ENCODE assay signal across 9 cellular contexts in genomic region chr10:103452714-103453230, GRCh38. TPM values are rescaled to one million over a fixed set of nuclear protein-coding genes. Genes with fewer than 3 reads are reported as not detected.
DNase-seq lines count a peak whose midpoint lies in the region; ATAC-seq, FAIRE-seq and TF ChIP-seq lines count a peak whose summit lies in the region.
"Had no signal": no experiment of that assay in that cellular context is flagged by ENCODE, and none has a peak within 500 bp of the region (broad histone marks: within the 10 kb centered on the region; RNA-seq: fewer than 3 reads in every experiment).

No MANE protein-coding gene starts in this region.

- peak overlapping the region; percentile 93 for H3K56ac ChIP-seq in mesendoderm (ENCODE audit: low read length)

- no peak for TF ChIP-seq POLR2A in vagina (IDR thresholded peaks at IDR 0.05)

- H2AK5ac ChIP-seq in mesendoderm (ENCODE audit: low read length): no peak overlapping the region

- no peak overlapping the region for H3K4ac ChIP-seq in mesendoderm (ENCODE audit: low read depth, low read length)

- H3K79me1 ChIP-seq in mesendoderm (ENCODE audit: low read length): no peaks in the 10 kb centered on the region

- in situ Hi-C loops in astrocyte of the cerebellum (cut with HindIII; ENCODE audit: low sequenced_read_pairs): loop anchor here (5.0 to 10.0 kb wide), 2 partner anchors 55 to 62 kb away; partner anchors contain the start of genes ATP5MK and PDCD11

- no peak overlapping the region for H2BK15ac ChIP-seq in mesendoderm (replicated peaks; ENCODE audit: low read depth)

- no peaks in the 10 kb centered on the region for H3K9me3 ChIP-seq in vagina

- intact Hi-C loops in Right ventricle myocardium superior (cut with DNase I): no loop called here
- intact Hi-C loops in cardiac septum (cut with DNase I): no loop called here
- intact Hi-C loops in vagina (cut with DNase I): no loop called here

- H3K4me1 ChIP-seq in mesendoderm (ENCODE audit: control insufficient read depth, low read depth, low read length) (peaks cover 6% of the 10 kb centered on the region), vagina (peaks cover 43% of the 10 kb centered on the region)

- no peak overlapping the region for H2BK120ac ChIP-seq in mesendoderm (ENCODE audit: low read depth, low read length)

- H4K5ac ChIP-seq in mesendoderm (ENCODE audit: low read length): no peak overlapping the region

- H3K9ac ChIP-seq in mesendoderm (ENCODE audit: low read length): peak overlapping the region; percentile 77

- TF ChIP-seq CTCF in astrocyte of the cerebellum (IDR thresholded peaks at IDR 0.05; ENCODE audit: low read depth, low read length, missing control alignments): no peak
- TF ChIP-seq CTCF in vagina (IDR thresholded peaks at IDR 0.05): no peak

- peak overlapping the region; percentile 52 for H3K4me3 ChIP-seq in astrocyte of the cerebellum (ENCODE audit: low read depth, low read length)
- no peak overlapping the region for H3K4me3 ChIP-seq in mesendoderm (ENCODE audit: low read length)
- H3K4me3 ChIP-seq in vagina: peak overlapping the region; percentile 71 to 76

- H3K23ac ChIP-seq in mesendoderm (ENCODE audit: low read length): no peak overlapping the region

- H2BK5ac ChIP-seq in mesendoderm (ENCODE audit: low read length): no peak overlapping the region

- WGBS in mesendoderm (ENCODE audit: extremely low coverage, insufficient coverage, low lambda C conversion rate): no CpG with 5 or more reads among the region's 16 CpGs

- peak overlapping the region; percentile 92 for H3K4me2 ChIP-seq in mesendoderm (ENCODE audit: low read length)

- no peaks in the 10 kb centered on the region for H3K79me2 ChIP-seq in mesendoderm (ENCODE audit: control insufficient read depth, insufficient read depth, low read length)

- H3K27me3 ChIP-seq in mesendoderm (ENCODE audit: insufficient read depth, low read length, poor library complexity) (no peaks in the 10 kb centered on the region), vagina (no peaks in the 10 kb centered on the region)

- FAIRE-seq in urothelium cell line (lab: Jason Lieb, UNC): no peak

- ATAC-seq in Right ventricle myocardium superior (ENCODE audit: poor library complexity) (no peak), HG02642 (IDR thresholded peaks at IDR 0.05; ENCODE audit: poor library complexity, unreplicated experiment) (no peak)

- H4K8ac ChIP-seq in mesendoderm (ENCODE audit: low read depth, low read length): no peak overlapping the region

- H3K27ac ChIP-seq in mesendoderm (ENCODE audit: low read depth, low read length) (no peak overlapping the region), vagina (peak overlapping the region; percentile 89)

- DNase-seq in Right ventricle myocardium superior: peak; percentile 36
- DNase-seq in cardiac septum (ENCODE audit: low spot score): no peak
- no peak for DNase-seq in astrocyte of the cerebellum (ENCODE audit: low read depth)
- no peak for DNase-seq in mesendoderm
- DNase-seq in vagina (ENCODE audit: extremely low spot score in 2 of 2): no peak
- DNase-seq in urothelium cell line (ENCODE audit: low spot score): no peak
- no peak for DNase-seq in NCI-H69 (lab: John Stamatoyannopoulos, UW)

- no peak overlapping the region for H3K18ac ChIP-seq in mesendoderm (ENCODE audit: low read length)

- H3K36me3 ChIP-seq in mesendoderm (ENCODE audit: control insufficient read depth, insufficient read depth, low read length) (peaks cover under 1% of the 10 kb centered on the region), vagina (peaks cover 0 to 19% of the 10 kb centered on the region in 2 donors)

RNA-seq across cellular contexts. Expression of gene CALHM2, which starts 0.6 kb away (rescaled TPM):
- total RNA-seq in Right ventricle myocardium superior (11.6 TPM), cardiac septum (12.7 TPM), vagina (94.3 TPM)
- 1.8 TPM for polyA plus RNA-seq in mesendoderm (2013, experiment 1 of 2)
- 1.8 TPM for polyA plus RNA-seq in mesendoderm (2013, experiment 2 of 2)
- total RNA-seq: SK-MEL-5 had no signal

RNA-seq across cellular contexts. Expression of gene CALHM1, which starts 5.9 kb away (rescaled TPM):
- total RNA-seq in Right ventricle myocardium superior (not detected), cardiac septum (not detected), vagina (not detected)
- 0.07 TPM for polyA plus RNA-seq in mesendoderm (2013, experiment 1 of 2)
- polyA plus RNA-seq in mesendoderm (2013, experiment 2 of 2): 0.08 TPM
- total RNA-seq: SK-MEL-5 had no signal

RNA-seq across cellular contexts. Expression of gene CALHM3, which starts 26.3 kb away (rescaled TPM):
- total RNA-seq in Right ventricle myocardium superior: not detected
- total RNA-seq in cardiac septum: not detected
- polyA plus RNA-seq in mesendoderm (2013, experiment 1 of 2): 0.18 TPM
- 0.21 TPM for polyA plus RNA-seq in mesendoderm (2013, experiment 2 of 2)
- total RNA-seq in vagina: not detected
- total RNA-seq: SK-MEL-5 had no signal

RNA-seq across cellular contexts. Expression of gene NEURL1, which starts 40.7 kb away (rescaled TPM):
- total RNA-seq in Right ventricle myocardium superior: 0.05 TPM
- total RNA-seq in cardiac septum: 0.54 TPM
- polyA plus RNA-seq in mesendoderm (2013, experiment 1 of 2): 0.20 TPM
- 0.20 TPM for polyA plus RNA-seq in mesendoderm (2013, experiment 2 of 2)
- 4.2 TPM for total RNA-seq in vagina

RNA-seq across cellular contexts. Expression of gene PDCD11, which starts 56.3 kb away (rescaled TPM):
- total RNA-seq in Right ventricle myocardium superior (10.1 TPM), cardiac septum (15.5 TPM), vagina (22.8 TPM)
- polyA plus RNA-seq in mesendoderm (2013, experiment 1 of 2): 32.2 TPM
- polyA plus RNA-seq in mesendoderm (2013, experiment 2 of 2): 32.3 TPM
